ENCODE assay signal across 24 cellular contexts in genomic region chr1:155925506-155925905, GRCh38. TPM values are rescaled to one million over a fixed set of nuclear protein-coding genes. Genes with fewer than 3 reads are reported as not detected.
"Had no signal": no experiment of that assay in that cellular context is flagged by ENCODE, and none has a peak within 500 bp of the region (broad histone marks: within the 10 kb centered on the region; RNA-seq: fewer than 3 reads in every experiment).

No MANE protein-coding gene starts in this region.

- H3K4me1 Mint-ChIP-seq: WTC11 had no signal

- H3K27me3 ChIP-seq: brain microvascular endothelial cell, cardiac muscle cell, SJSA1 had no signal

- H3K4me3 ChIP-seq: cardiac muscle cell, SJSA1 had no signal

- H3K27ac ChIP-seq: brain microvascular endothelial cell, cardiac muscle cell, SJSA1 had no signal

- DNase-seq: activated CD4-positive, alpha-beta memory T cell treated with anti-CD3 and anti-CD28 coated beads for 36 hours; activated CD4-positive, alpha-beta T cell treated with anti-CD3 and anti-CD28 coated beads, Interleukin-2, amount 10 ng/mL, durations not matched to agents 7 days and 5 days; activated CD4-positive, CD25-positive, alpha-beta regulatory T cell treated with anti-CD3 and anti-CD28 coated beads, Interleukin-2, amount 50 U/mL, for 72 hours; activated CD8-positive, alpha-beta memory T cell treated with anti-CD3 and anti-CD28 coated beads for 24 hours; activated effector memory CD4-positive, alpha-beta T cell treated with Interleukin-2 at 50 U/mL for 16 hours; activated naive CD4-positive, alpha-beta T cell; amygdala; brain microvascular endothelial cell; Kasumi-1; KBM-7; NCI-H1105 treated with DMSO at 0.1 percent for 48 hours; NCI-H1436 treated with DMSO at 0.1 percent for 48 hours; NCI-H187 treated with DMSO at 0.1 percent for 48 hours; NCI-H2081 treated with DMSO at 0.1 percent for 48 hours; NCI-H446; NCI-H524; SHP77; SW 1271 had no signal

- H3K27ac Mint-ChIP-seq: activated CD4-positive, alpha-beta memory T cell treated with anti-CD3 and anti-CD28 coated beads for 36 hours; activated CD4-positive, alpha-beta T cell treated with anti-CD3 and anti-CD28 coated beads, Interleukin-2, amount 10 ng/mL, durations not matched to agents 7 days and 5 days; activated naive CD8-positive, alpha-beta T cell; WTC11 had no signal

- H3K27me3 Mint-ChIP-seq: activated CD4-positive, alpha-beta memory T cell treated with anti-CD3 and anti-CD28 coated beads for 36 hours; activated CD4-positive, alpha-beta T cell treated with anti-CD3 and anti-CD28 coated beads, Interleukin-2, amount 10 ng/mL, durations not matched to agents 7 days and 5 days; activated naive CD8-positive, alpha-beta T cell had no signal

- H3K9me3 ChIP-seq: SJSA1 had no signal

- H3K9me3 Mint-ChIP-seq: activated CD4-positive, alpha-beta memory T cell treated with anti-CD3 and anti-CD28 coated beads for 36 hours; activated CD4-positive, alpha-beta T cell treated with anti-CD3 and anti-CD28 coated beads, Interleukin-2, amount 10 ng/mL, durations not matched to agents 7 days and 5 days; WTC11 had no signal

- H3K4me3 Mint-ChIP-seq: activated CD4-positive, alpha-beta memory T cell treated with anti-CD3 and anti-CD28 coated beads for 36 hours; activated CD4-positive, alpha-beta T cell treated with anti-CD3 and anti-CD28 coated beads, Interleukin-2, amount 10 ng/mL, durations not matched to agents 7 days and 5 days; activated naive CD8-positive, alpha-beta T cell; WTC11 had no signal

- ATAC-seq: SK-N-SH treated with all-trans-retinoic acid at 6 μM for 48 hours, WTC11 had no signal

RNA-seq across cellular contexts. Expression of gene RXFP4, which starts 15.9 kb away (rescaled TPM):
- total RNA-seq: activated CD4-positive, alpha-beta memory T cell treated with anti-CD3 and anti-CD28 coated beads for 36 hours; activated CD4-positive, alpha-beta T cell treated with anti-CD3 and anti-CD28 coated beads, Interleukin-2, amount 10 ng/mL, durations not matched to agents 7 days and 5 days; SJSA1; T-helper 1 cell treated with Interleukin-12 subunit alpha and Interleukin-12 subunit beta and Interleukin-4 antibody, amounts not matched to agents 30 ng/mL and 1 ng/mL, for 36 hours; WTC11 had no signal
- polyA plus RNA-seq: cardiac muscle cell had no signal
